ENCODE assay signal across 1 cellular context in genomic region chr6:119349341-119350201, GRCh38.
TF ChIP-seq lines count a peak whose summit lies in the region.

TSS of gene MAN1A1 (minus strand) at chr6:119349761. CDS start at chr6:119349065, 696 bp downstream.

TF ChIP-seq in K562, 482 proteins besides CTCF, POLR2A, EP300 and RAD21 (continued from another document and continues in another):
- peak; percentile 79 for TF ChIP-seq AFF4 (CRISPR knock-in tag; IDR thresholded peaks at IDR 0.05)
- peak; percentile 61; the same call in 1 of the 2 replicates for TF ChIP-seq FOXP1 (CRISPR knock-in tag; IDR thresholded peaks at IDR 0.05)
- peak; percentile 51 for TF ChIP-seq FIP1L1 (IDR thresholded peaks at IDR 0.05; ENCODE audit: low read depth, low read length, poor library complexity, severe bottlenecking)
- peak; percentile 80; the same call in 1 of the 2 replicates for TF ChIP-seq PHF8 (IDR thresholded peaks at IDR 0.05; ENCODE audit: borderline replicate concordance, low read length)
- no peak; the same call in none of the 2 replicates for TF ChIP-seq ZBTB1 (CRISPR knock-in tag; IDR thresholded peaks at IDR 0.05; ENCODE audit: borderline replicate concordance, low read depth)
- peak; percentile 27; the same call in 1 of the 2 replicates for TF ChIP-seq ZBTB9 (CRISPR knock-in tag; IDR thresholded peaks at IDR 0.05)
- no peak for TF ChIP-seq ZNF431 (CRISPR knock-in tag; IDR thresholded peaks at IDR 0.05)
- peak; percentile 70; the same call in 1 of the 2 replicates for TF ChIP-seq NKRF (IDR thresholded peaks at IDR 0.05; ENCODE audit: borderline replicate concordance)
- no peak for TF ChIP-seq RHOXF2B (CRISPR knock-in tag; conservative IDR thresholded peaks at IDR 0.05)
- no peak for TF ChIP-seq HBP1 (CRISPR knock-in tag; IDR thresholded peaks at IDR 0.05)
- TF ChIP-seq MEIS2 (IDR thresholded peaks at IDR 0.05; ENCODE audit: partially characterized antibody): peak; percentile 29
- no peak for TF ChIP-seq TSC22D4 (tag; IDR thresholded peaks at IDR 0.05)
- peak; percentile 77; the same call in 1 of the 2 replicates for TF ChIP-seq GATAD2B (IDR thresholded peaks at IDR 0.05; ENCODE audit: borderline replicate concordance)
- TF ChIP-seq SMARCC2 (IDR thresholded peaks at IDR 0.05; ENCODE audit: low read depth): 0 out of 2 replicates have a peak, but pooled peaks have one; percentile 29
- TF ChIP-seq MYC (IDR thresholded peaks at IDR 0.05; ENCODE audit: low read depth, low read length): peak; percentile 54
- TF ChIP-seq MYC (CRISPR knock-in tag; IDR thresholded peaks at IDR 0.05; ENCODE audit: borderline replicate concordance, low read depth): no peak; the same call in 1 of the 2 replicates
- no peak for TF ChIP-seq NR2F6 (CRISPR knock-in tag; IDR thresholded peaks at IDR 0.05)
- 0 out of 2 replicates have a peak, but pooled peaks have one; percentile 29 for TF ChIP-seq MXI1 (IDR thresholded peaks at IDR 0.05; ENCODE audit: low read depth, low read length)
- TF ChIP-seq KLF16 (IDR thresholded peaks at IDR 0.05): no peak
- 0 out of 4 replicates have a peak, but pooled peaks of 1 of the 2 experiments have one; percentile 35 for TF ChIP-seq ZNF639 (CRISPR knock-in tag; conservative IDR thresholded peaks at IDR 0.05 in 1 of 2, IDR thresholded peaks at IDR 0.05 in 1 of 2)
- TF ChIP-seq HDAC1 (IDR thresholded peaks at IDR 0.05): peak in 1 of 2 experiments; percentile 94; a peak in 2 of 4 replicates
- TF ChIP-seq MITF (IDR thresholded peaks at IDR 0.05): 0 out of 2 replicates have a peak, but pooled peaks have one; percentile 6
- TF ChIP-seq CLOCK (CRISPR knock-in tag; IDR thresholded peaks at IDR 0.05; ENCODE audit: borderline replicate concordance): no peak
- peak; percentile 90 for TF ChIP-seq SAFB (IDR thresholded peaks at IDR 0.05; ENCODE audit: borderline replicate concordance, low read depth, low read length)
- TF ChIP-seq ZNF449 (CRISPR knock-in tag; IDR thresholded peaks at IDR 0.05): no peak
- TF ChIP-seq TCF3 (CRISPR knock-in tag; IDR thresholded peaks at IDR 0.05): peak; percentile 20; the same call in 1 of the 2 replicates
- TF ChIP-seq ATF7 (IDR thresholded peaks at IDR 0.05): peak; percentile 56
- peak; percentile 54; the same call in 1 of the 2 replicates for TF ChIP-seq SMARCA4 (IDR thresholded peaks at IDR 0.05)
- no peak for TF ChIP-seq CEBPZ (IDR thresholded peaks at IDR 0.05; ENCODE audit: borderline replicate concordance, low read depth, low read length)
- peak; percentile 40; the same call in 1 of the 2 replicates for TF ChIP-seq OTX1 (CRISPR knock-in tag; IDR thresholded peaks at IDR 0.05)
- no peak for TF ChIP-seq ZNF583 (CRISPR knock-in tag; IDR thresholded peaks at IDR 0.05)
- 0 out of 2 replicates have a peak, but pooled peaks have one; percentile 31 for TF ChIP-seq MTA2 (IDR thresholded peaks at IDR 0.05; ENCODE audit: low read depth)
- no peak for TF ChIP-seq C11orf30 (IDR thresholded peaks at IDR 0.05; ENCODE audit: low read depth)
- peak; percentile 69 for TF ChIP-seq MAX (CRISPR knock-in tag; IDR thresholded peaks at IDR 0.05)
- TF ChIP-seq NCOR1 (IDR thresholded peaks at IDR 0.05): 0 out of 2 replicates have a peak, but pooled peaks have one; percentile 53
- TF ChIP-seq TFAM (CRISPR knock-in tag; conservative IDR thresholded peaks at IDR 0.05): no peak
- no peak for TF ChIP-seq CAMTA2 (CRISPR knock-in tag; conservative IDR thresholded peaks at IDR 0.05)
